In genomic region chr10:59240581-59241183, GRCh38 we compare ENCODE assay signal across 1 cellular context.
TF ChIP-seq lines count a peak whose summit lies in the region.

No MANE protein-coding gene starts in this region.

TF ChIP-seq in HepG2, 621 proteins besides CTCF, POLR2A, EP300 and RAD21 (continued from another document):
- no peak for TF ChIP-seq GMEB2 (CRISPR knock-in tag; IDR thresholded peaks at IDR 0.05; ENCODE audit: low read depth)
- TF ChIP-seq ELF4 (CRISPR knock-in tag; IDR thresholded peaks at IDR 0.05; ENCODE audit: borderline replicate concordance): no peak
- TF ChIP-seq STAG1 (CRISPR knock-in tag; IDR thresholded peaks at IDR 0.05): peak; percentile 67
- TF ChIP-seq KAT7 (CRISPR knock-in tag; IDR thresholded peaks at IDR 0.05; ENCODE audit: borderline replicate concordance): no peak
- no peak for TF ChIP-seq POGK (CRISPR knock-in tag; conservative IDR thresholded peaks at IDR 0.05)
- TF ChIP-seq AGO2 (optimal IDR thresholded peaks at IDR 0.05; ENCODE audit: low read depth, low read length): peak; percentile 23
- no peak for TF ChIP-seq ELF1 (CRISPR knock-in tag; IDR thresholded peaks at IDR 0.05)
- no peak for TF ChIP-seq ZNF205 (CRISPR knock-in tag; IDR thresholded peaks at IDR 0.05)
